In the genomic region with DNA sequence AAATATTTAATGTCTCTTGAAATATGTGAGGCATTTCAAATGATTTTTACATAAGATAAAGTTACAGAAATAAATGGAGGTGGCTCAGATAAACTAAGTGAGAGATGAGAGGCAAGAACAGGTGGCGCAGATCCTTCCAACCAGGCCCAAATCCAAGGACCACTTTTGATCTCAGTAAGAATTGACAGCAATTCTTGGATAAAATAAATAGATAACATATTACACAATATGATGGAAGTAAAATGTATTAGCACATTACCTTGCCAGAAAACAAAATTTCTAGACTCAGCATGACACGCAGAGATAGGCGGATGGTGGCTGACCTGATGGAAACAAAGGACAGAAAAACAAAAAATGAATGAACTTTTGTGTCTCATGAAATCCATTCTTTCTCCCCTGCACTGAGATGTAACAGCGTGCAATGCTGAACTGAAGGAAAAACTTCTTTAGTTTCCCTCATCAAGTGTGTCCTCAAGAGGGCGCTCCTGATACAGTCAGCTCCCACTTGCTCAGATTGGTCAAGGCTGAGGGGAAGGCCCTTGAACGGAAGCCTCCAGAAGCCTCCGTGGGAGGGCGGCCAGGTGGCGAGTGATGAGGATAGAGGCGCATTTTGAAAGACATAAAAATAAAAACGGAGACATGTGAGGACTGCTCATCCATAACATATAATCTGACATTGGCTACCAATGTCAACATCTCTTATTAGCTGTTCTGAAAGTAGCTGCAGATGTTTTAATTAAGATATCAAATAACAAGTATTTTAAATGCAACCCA, we compare ENCODE assay signal across 1 cellular context.
TF ChIP-seq lines count a peak whose summit lies in the region.

No MANE protein-coding gene starts in this region.

TF ChIP-seq in GM12878, 131 proteins besides CTCF, POLR2A, EP300 and RAD21 (continued from another document and continues in another):
- no peak for TF ChIP-seq NR2F1 (conservative IDR thresholded peaks at IDR 0.05)
- no peak for TF ChIP-seq PAX8 (IDR thresholded peaks at IDR 0.05)
- no peak for TF ChIP-seq CHD4 (IDR thresholded peaks at IDR 0.05)
- TF ChIP-seq, protein P1, sequence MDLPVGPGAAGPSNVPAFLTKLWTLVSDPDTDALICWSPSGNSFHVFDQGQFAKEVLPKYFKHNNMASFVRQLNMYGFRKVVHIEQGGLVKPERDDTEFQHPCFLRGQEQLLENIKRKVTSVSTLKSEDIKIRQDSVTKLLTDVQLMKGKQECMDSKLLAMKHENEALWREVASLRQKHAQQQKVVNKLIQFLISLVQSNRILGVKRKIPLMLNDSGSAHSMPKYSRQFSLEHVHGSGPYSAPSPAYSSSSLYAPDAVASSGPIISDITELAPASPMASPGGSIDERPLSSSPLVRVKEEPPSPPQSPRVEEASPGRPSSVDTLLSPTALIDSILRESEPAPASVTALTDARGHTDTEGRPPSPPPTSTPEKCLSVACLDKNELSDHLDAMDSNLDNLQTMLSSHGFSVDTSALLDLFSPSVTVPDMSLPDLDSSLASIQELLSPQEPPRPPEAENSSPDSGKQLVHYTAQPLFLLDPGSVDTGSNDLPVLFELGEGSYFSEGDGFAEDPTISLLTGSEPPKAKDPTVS (IDR thresholded peaks at IDR 0.05; ENCODE audit: low read depth, low read length), result peak; percentile 89
- TF ChIP-seq MXI1 (IDR thresholded peaks at IDR 0.05; ENCODE audit: low read depth, low read length), result no peak
- TF ChIP-seq, protein P2, sequence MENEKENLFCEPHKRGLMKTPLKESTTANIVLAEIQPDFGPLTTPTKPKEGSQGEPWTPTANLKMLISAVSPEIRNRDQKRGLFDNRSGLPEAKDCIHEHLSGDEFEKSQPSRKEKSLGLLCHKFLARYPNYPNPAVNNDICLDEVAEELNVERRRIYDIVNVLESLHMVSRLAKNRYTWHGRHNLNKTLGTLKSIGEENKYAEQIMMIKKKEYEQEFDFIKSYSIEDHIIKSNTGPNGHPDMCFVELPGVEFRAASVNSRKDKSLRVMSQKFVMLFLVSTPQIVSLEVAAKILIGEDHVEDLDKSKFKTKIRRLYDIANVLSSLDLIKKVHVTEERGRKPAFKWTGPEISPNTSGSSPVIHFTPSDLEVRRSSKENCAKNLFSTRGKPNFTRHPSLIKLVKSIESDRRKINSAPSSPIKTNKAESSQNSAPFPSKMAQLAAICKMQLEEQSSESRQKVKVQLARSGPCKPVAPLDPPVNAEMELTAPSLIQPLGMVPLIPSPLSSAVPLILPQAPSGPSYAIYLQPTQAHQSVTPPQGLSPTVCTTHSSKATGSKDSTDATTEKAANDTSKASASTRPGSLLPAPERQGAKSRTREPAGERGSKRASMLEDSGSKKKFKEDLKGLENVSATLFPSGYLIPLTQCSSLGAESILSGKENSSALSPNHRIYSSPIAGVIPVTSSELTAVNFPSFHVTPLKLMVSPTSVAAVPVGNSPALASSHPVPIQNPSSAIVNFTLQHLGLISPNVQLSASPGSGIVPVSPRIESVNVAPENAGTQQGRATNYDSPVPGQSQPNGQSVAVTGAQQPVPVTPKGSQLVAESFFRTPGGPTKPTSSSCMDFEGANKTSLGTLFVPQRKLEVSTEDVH (IDR thresholded peaks at IDR 0.05; ENCODE audit: low read depth, partially characterized antibody), result no peak
- no peak for TF ChIP-seq FOXK2 (IDR thresholded peaks at IDR 0.05)
- no peak for TF ChIP-seq SIX5 (IDR thresholded peaks at IDR 0.05; ENCODE audit: low read depth, low read length, severe bottlenecking)
- TF ChIP-seq ZBED1 (IDR thresholded peaks at IDR 0.05; ENCODE audit: borderline replicate concordance), result no peak
- TF ChIP-seq, protein P3, sequence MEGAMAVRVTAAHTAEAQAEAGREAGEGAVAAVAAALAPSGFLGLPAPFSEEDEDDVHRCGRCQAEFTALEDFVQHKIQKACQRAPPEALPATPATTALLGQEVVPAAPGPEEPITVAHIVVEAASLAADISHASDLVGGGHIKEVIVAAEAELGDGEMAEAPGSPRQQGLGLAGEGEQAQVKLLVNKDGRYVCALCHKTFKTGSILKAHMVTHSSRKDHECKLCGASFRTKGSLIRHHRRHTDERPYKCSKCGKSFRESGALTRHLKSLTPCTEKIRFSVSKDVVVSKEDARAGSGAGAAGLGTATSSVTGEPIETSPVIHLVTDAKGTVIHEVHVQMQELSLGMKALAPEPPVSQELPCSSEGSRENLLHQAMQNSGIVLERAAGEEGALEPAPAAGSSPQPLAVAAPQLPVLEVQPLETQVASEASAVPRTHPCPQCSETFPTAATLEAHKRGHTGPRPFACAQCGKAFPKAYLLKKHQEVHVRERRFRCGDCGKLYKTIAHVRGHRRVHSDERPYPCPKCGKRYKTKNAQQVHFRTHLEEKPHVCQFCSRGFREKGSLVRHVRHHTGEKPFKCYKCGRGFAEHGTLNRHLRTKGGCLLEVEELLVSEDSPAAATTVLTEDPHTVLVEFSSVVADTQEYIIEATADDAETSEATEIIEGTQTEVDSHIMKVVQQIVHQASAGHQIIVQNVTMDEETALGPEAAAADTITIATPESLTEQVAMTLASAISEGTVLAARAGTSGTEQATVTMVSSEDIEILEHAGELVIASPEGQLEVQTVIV (IDR thresholded peaks at IDR 0.05; ENCODE audit: borderline replicate concordance, partially characterized antibody), result no peak
- TF ChIP-seq, protein P4, sequence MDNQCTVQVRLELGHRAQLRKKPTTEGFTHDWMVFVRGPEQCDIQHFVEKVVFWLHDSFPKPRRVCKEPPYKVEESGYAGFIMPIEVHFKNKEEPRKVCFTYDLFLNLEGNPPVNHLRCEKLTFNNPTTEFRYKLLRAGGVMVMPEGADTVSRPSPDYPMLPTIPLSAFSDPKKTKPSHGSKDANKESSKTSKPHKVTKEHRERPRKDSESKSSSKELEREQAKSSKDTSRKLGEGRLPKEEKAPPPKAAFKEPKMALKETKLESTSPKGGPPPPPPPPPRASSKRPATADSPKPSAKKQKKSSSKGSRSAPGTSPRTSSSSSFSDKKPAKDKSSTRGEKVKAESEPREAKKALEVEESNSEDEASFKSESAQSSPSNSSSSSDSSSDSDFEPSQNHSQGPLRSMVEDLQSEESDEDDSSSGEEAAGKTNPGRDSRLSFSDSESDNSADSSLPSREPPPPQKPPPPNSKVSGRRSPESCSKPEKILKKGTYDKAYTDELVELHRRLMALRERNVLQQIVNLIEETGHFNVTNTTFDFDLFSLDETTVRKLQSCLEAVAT (IDR thresholded peaks at IDR 0.05), result no peak
- no peak for TF ChIP-seq SMAD5 (IDR thresholded peaks at IDR 0.05; ENCODE audit: low read depth)
- TF ChIP-seq NFXL1 (IDR thresholded peaks at IDR 0.05; ENCODE audit: borderline replicate concordance), result no peak
- TF ChIP-seq IKZF2 (IDR thresholded peaks at IDR 0.05), result no peak; a peak in 1 of 4 replicates
- no peak for TF ChIP-seq PAX5 (IDR thresholded peaks at IDR 0.05; ENCODE audit: borderline replicate concordance, low read depth, low read length)
- TF ChIP-seq, protein P5, sequence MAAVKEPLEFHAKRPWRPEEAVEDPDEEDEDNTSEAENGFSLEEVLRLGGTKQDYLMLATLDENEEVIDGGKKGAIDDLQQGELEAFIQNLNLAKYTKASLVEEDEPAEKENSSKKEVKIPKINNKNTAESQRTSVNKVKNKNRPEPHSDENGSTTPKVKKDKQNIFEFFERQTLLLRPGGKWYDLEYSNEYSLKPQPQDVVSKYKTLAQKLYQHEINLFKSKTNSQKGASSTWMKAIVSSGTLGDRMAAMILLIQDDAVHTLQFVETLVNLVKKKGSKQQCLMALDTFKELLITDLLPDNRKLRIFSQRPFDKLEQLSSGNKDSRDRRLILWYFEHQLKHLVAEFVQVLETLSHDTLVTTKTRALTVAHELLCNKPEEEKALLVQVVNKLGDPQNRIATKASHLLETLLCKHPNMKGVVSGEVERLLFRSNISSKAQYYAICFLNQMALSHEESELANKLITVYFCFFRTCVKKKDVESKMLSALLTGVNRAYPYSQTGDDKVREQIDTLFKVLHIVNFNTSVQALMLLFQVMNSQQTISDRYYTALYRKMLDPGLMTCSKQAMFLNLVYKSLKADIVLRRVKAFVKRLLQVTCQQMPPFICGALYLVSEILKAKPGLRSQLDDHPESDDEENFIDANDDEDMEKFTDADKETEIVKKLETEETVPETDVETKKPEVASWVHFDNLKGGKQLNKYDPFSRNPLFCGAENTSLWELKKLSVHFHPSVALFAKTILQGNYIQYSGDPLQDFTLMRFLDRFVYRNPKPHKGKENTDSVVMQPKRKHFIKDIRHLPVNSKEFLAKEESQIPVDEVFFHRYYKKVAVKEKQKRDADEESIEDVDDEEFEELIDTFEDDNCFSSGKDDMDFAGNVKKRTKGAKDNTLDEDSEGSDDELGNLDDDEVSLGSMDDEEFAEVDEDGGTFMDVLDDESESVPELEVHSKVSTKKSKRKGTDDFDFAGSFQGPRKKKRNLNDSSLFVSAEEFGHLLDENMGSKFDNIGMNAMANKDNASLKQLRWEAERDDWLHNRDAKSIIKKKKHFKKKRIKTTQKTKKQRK (IDR thresholded peaks at IDR 0.05; ENCODE audit: low read depth, low read length), result no peak
- TF ChIP-seq TCF3 (IDR thresholded peaks at IDR 0.05; ENCODE audit: borderline replicate concordance, insufficient read depth, low read depth, low read length), result 0 out of 2 replicates have a peak, but pooled peaks have one; percentile 41
- no peak for TF ChIP-seq SMAD1 (IDR thresholded peaks at IDR 0.05; ENCODE audit: low read depth, partially characterized antibody)
- TF ChIP-seq NRF1 (conservative IDR thresholded peaks at IDR 0.05; ENCODE audit: low read depth, low read length), result no peak
- no peak for TF ChIP-seq HCFC1 (IDR thresholded peaks at IDR 0.05; ENCODE audit: low read length)
- peak; percentile 49; the same call in 1 of the 2 replicates for TF ChIP-seq FOXM1 (IDR thresholded peaks at IDR 0.05; ENCODE audit: low read depth, low read length)
- TF ChIP-seq TBL1XR1 (IDR thresholded peaks at IDR 0.05; ENCODE audit: low read depth, low read length), result 0 out of 2 replicates have a peak, but pooled peaks have one; percentile 31
- peak; percentile 39; the same call in 1 of the 2 replicates for TF ChIP-seq CREM (IDR thresholded peaks at IDR 0.05; ENCODE audit: low read depth)
- 0 out of 2 replicates have a peak, but pooled peaks have one; percentile 23 for TF ChIP-seq CBFB (IDR thresholded peaks at IDR 0.05; ENCODE audit: low read depth)
- TF ChIP-seq KDM1A (IDR thresholded peaks at IDR 0.05; ENCODE audit: borderline replicate concordance), result no peak
- TF ChIP-seq, protein P6, sequence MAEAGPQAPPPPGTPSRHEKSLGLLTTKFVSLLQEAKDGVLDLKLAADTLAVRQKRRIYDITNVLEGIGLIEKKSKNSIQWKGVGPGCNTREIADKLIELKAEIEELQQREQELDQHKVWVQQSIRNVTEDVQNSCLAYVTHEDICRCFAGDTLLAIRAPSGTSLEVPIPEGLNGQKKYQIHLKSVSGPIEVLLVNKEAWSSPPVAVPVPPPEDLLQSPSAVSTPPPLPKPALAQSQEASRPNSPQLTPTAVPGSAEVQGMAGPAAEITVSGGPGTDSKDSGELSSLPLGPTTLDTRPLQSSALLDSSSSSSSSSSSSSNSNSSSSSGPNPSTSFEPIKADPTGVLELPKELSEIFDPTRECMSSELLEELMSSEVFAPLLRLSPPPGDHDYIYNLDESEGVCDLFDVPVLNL (IDR thresholded peaks at IDR 0.05; ENCODE audit: low read depth, low read length), result no peak
- TF ChIP-seq, protein P7, sequence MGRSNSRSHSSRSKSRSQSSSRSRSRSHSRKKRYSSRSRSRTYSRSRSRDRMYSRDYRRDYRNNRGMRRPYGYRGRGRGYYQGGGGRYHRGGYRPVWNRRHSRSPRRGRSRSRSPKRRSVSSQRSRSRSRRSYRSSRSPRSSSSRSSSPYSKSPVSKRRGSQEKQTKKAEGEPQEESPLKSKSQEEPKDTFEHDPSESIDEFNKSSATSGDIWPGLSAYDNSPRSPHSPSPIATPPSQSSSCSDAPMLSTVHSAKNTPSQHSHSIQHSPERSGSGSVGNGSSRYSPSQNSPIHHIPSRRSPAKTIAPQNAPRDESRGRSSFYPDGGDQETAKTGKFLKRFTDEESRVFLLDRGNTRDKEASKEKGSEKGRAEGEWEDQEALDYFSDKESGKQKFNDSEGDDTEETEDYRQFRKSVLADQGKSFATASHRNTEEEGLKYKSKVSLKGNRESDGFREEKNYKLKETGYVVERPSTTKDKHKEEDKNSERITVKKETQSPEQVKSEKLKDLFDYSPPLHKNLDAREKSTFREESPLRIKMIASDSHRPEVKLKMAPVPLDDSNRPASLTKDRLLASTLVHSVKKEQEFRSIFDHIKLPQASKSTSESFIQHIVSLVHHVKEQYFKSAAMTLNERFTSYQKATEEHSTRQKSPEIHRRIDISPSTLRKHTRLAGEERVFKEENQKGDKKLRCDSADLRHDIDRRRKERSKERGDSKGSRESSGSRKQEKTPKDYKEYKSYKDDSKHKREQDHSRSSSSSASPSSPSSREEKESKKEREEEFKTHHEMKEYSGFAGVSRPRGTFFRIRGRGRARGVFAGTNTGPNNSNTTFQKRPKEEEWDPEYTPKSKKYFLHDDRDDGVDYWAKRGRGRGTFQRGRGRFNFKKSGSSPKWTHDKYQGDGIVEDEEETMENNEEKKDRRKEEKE (IDR thresholded peaks at IDR 0.05), result no peak
- TF ChIP-seq BMI1 (IDR thresholded peaks at IDR 0.05; ENCODE audit: borderline replicate concordance), result no peak
- TF ChIP-seq ZZZ3 (IDR thresholded peaks at IDR 0.05; ENCODE audit: control insufficient read depth, insufficient read length, low read depth), result no peak
- TF ChIP-seq JUNB (IDR thresholded peaks at IDR 0.05), result no peak
- TF ChIP-seq CHD1 (IDR thresholded peaks at IDR 0.05; ENCODE audit: low read depth, low read length), result no peak
- TF ChIP-seq, protein P8, sequence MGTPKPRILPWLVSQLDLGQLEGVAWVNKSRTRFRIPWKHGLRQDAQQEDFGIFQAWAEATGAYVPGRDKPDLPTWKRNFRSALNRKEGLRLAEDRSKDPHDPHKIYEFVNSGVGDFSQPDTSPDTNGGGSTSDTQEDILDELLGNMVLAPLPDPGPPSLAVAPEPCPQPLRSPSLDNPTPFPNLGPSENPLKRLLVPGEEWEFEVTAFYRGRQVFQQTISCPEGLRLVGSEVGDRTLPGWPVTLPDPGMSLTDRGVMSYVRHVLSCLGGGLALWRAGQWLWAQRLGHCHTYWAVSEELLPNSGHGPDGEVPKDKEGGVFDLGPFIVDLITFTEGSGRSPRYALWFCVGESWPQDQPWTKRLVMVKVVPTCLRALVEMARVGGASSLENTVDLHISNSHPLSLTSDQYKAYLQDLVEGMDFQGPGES (IDR thresholded peaks at IDR 0.05), result no peak
- TF ChIP-seq HDGF (IDR thresholded peaks at IDR 0.05), result no peak
- TF ChIP-seq, protein P9, sequence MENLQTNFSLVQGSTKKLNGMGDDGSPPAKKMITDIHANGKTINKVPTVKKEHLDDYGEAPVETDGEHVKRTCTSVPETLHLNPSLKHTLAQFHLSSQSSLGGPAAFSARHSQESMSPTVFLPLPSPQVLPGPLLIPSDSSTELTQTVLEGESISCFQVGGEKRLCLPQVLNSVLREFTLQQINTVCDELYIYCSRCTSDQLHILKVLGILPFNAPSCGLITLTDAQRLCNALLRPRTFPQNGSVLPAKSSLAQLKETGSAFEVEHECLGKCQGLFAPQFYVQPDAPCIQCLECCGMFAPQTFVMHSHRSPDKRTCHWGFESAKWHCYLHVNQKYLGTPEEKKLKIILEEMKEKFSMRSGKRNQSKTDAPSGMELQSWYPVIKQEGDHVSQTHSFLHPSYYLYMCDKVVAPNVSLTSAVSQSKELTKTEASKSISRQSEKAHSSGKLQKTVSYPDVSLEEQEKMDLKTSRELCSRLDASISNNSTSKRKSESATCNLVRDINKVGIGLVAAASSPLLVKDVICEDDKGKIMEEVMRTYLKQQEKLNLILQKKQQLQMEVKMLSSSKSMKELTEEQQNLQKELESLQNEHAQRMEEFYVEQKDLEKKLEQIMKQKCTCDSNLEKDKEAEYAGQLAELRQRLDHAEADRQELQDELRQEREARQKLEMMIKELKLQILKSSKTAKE (IDR thresholded peaks at IDR 0.05; ENCODE audit: low read depth, poor library complexity, severe bottlenecking), result peak; percentile 48
- no peak for TF ChIP-seq RBBP5 (conservative IDR thresholded peaks at IDR 0.05)
- TF ChIP-seq ZSCAN29 (IDR thresholded peaks at IDR 0.05), result no peak
- no peak for TF ChIP-seq NFIC (IDR thresholded peaks at IDR 0.05; ENCODE audit: low read depth, low read length)
- TF ChIP-seq ZNF207 (IDR thresholded peaks at IDR 0.05; ENCODE audit: borderline replicate concordance), result no peak
- no peak for TF ChIP-seq RFX5 (IDR thresholded peaks at IDR 0.05; ENCODE audit: low read depth, low read length)
- TF ChIP-seq MEF2A (IDR thresholded peaks at IDR 0.05; ENCODE audit: insufficient read depth, low read depth, low read length), result no peak
